In genomic region chr15:64894395-64895056, GRCh38 we compare ENCODE assay signal across 8 cellular contexts. TPM values are rescaled to one million over a fixed set of nuclear protein-coding genes. Genes with fewer than 3 reads are reported as not detected.
DNase-seq lines count a peak whose midpoint lies in the region; ATAC-seq and TF ChIP-seq lines count a peak whose summit lies in the region.

No MANE protein-coding gene starts in this region.

- H3K27me3 Mint-ChIP-seq in natural killer cell (ENCODE audit: low read depth in 2 of 2): no peaks in the 10 kb centered on the region

- peak; percentile 65 for DNase-seq in activated CD4-positive, CD25-positive, alpha-beta regulatory T cell treated with anti-CD3 and anti-CD28 coated beads, Interleukin-2, amount 50 U/mL, for 72 hours
- no peak for DNase-seq in dorsolateral prefrontal cortex
- peak; percentile 42 for DNase-seq in natural killer cell
- no peak for DNase-seq in tibial artery
- no peak for DNase-seq in NCI-H2196 (lab: John Stamatoyannopoulos, UW; ENCODE audit: unreplicated experiment)
- no peak for DNase-seq in SKM-1 (lab: John Stamatoyannopoulos, UW; ENCODE audit: unreplicated experiment)

- H3K4me3 ChIP-seq in dorsolateral prefrontal cortex: peak overlapping the region in 58 of 59 donors; percentile 8 to 61 (median 42)
- H3K4me3 ChIP-seq in tibial artery: peak overlapping the region; percentile 37 to 45

- no peaks in the 10 kb centered on the region for H3K36me3 ChIP-seq in tibial artery

- intact Hi-C loops in dorsolateral prefrontal cortex (cut with DNase I): loop anchor here (5.0 kb wide), 2 partner anchors 37 to 47 kb away; no protein-coding TSS in a partner anchor
- intact Hi-C loops in natural killer cell (cut with micrococcal nuclease): loop anchor here (1.0 kb wide), 2 partner anchors 53 to 69 kb away; partner anchors contain the start of genes PIF1 and PLEKHO2
- intact Hi-C loops in tibial artery (cut with DNase I; ENCODE audit: low total_unique reads): loop anchor here (5.0 to 10.0 kb wide), 2 partner anchors 50 to 152 kb away; partner anchors contain the start of gene PLEKHO2

- peaks cover 0 to 52% (median 28%) of the 10 kb centered on the region in 4 donors for H3K4me1 ChIP-seq in tibial artery

- ATAC-seq in GM18520 (IDR thresholded peaks at IDR 0.05; ENCODE audit: unreplicated experiment): peak; percentile 18
- peak; percentile 26 for ATAC-seq in HG03025 (IDR thresholded peaks at IDR 0.05; ENCODE audit: low FRiP score, unreplicated experiment)
- ATAC-seq in natural killer cell: peak; percentile 8 to 37 (median 12)

- H3K27ac ChIP-seq in dorsolateral prefrontal cortex: peak overlapping the region in 53 of 59 donors; percentile 7 to 89 (median 75)
- peak overlapping the region; percentile 78 to 79 for H3K27ac ChIP-seq in tibial artery

- peaks cover 66 to 72% of the 10 kb centered on the region in 2 donors for H3K4me1 Mint-ChIP-seq in natural killer cell

- no peaks in the 10 kb centered on the region for H3K27me3 ChIP-seq in dorsolateral prefrontal cortex
- no peaks in the 10 kb centered on the region for H3K27me3 ChIP-seq in tibial artery

- H3K4me3 Mint-ChIP-seq in natural killer cell: peak overlapping the region; percentile 84

- no peaks in the 10 kb centered on the region for H3K36me3 Mint-ChIP-seq in natural killer cell

- H3K9me3 ChIP-seq in tibial artery: no peaks in the 10 kb centered on the region

- TF ChIP-seq CTCF in dorsolateral prefrontal cortex (IDR thresholded peaks at IDR 0.05 in 54 of 56, conservative IDR thresholded peaks at IDR 0.05 in 2 of 56; ENCODE audit: low read depth in 1 of 56, partially characterized antibody in 56 of 56) (no peak), natural killer cell (IDR thresholded peaks at IDR 0.05) (no peak), tibial artery (IDR thresholded peaks at IDR 0.05) (no peak)

- peak overlapping the region; percentile 98 to 99 for H3K27ac Mint-ChIP-seq in natural killer cell

- no peaks in the 10 kb centered on the region for H3K9me3 Mint-ChIP-seq in natural killer cell

RNA-seq across cellular contexts. Expression of gene ANKDD1A, which starts 17.2 kb away (rescaled TPM):
- total RNA-seq in dorsolateral prefrontal cortex: 10 to 100 TPM; 16.8 to 58.1 (median 32.8) TPM
- 10 to 100 TPM; 13.7 to 16.2 (median 13.9) TPM for total RNA-seq in natural killer cell

RNA-seq across cellular contexts. Expression of gene PLEKHO2, which starts 52.8 kb away (rescaled TPM):
- total RNA-seq in dorsolateral prefrontal cortex (10 to 100 TPM; 11.7 to 57.7 (median 19.3) TPM), natural killer cell (10 to 100 TPM; 35.3 to 53.4 (median 49.8) TPM)

Comparison
In these comparisons a context has a peak if more than half of its experiments do, and no peak if none do; other contexts are left out.
1. DNase-seq: peak in activated CD4-positive, CD25-positive, alpha-beta regulatory T cell treated with anti-CD3 and anti-CD28 coated beads, Interleukin-2, amount 50 U/mL, for 72 hours (single experiment) and natural killer cell (single experiment); none in dorsolateral prefrontal cortex (0 of 10), tibial artery (0 of 2), NCI-H2196 (single experiment) and SKM-1 (single experiment).
2. Peak in every context shown above with its lines, with median percentiles within 50 percentile points of each other: ATAC-seq.